ENCODE assay signal across 1 cellular context in genomic region chr11:114257621-114258558, GRCh38.
TF ChIP-seq lines count a peak whose summit lies in the region.

No MANE protein-coding gene starts in this region.

TF ChIP-seq in SK-N-SH treated with all-trans-retinoic acid at 6 μM for 48 hours, 23 proteins besides CTCF, POLR2A, EP300 and RAD21 (continued from another document):
- TF ChIP-seq CSRNP3 (CRISPR knock-in tag; IDR thresholded peaks at IDR 0.05) (no peak), RARB (CRISPR knock-in tag; IDR thresholded peaks at IDR 0.05) (no peak), ESRRG (CRISPR knock-in tag; IDR thresholded peaks at IDR 0.05) (no peak), PATZ1 (CRISPR knock-in tag; IDR thresholded peaks at IDR 0.05; ENCODE audit: borderline replicate concordance) (no peak), ZFP3 (CRISPR knock-in tag; IDR thresholded peaks at IDR 0.05) (no peak), ARNTL (CRISPR knock-in tag; IDR thresholded peaks at IDR 0.05; ENCODE audit: borderline replicate concordance, low read depth) (no peak)
